In genomic region chr15:70495988-70496387, GRCh38 we compare ENCODE assay signal across 12 cellular contexts.
"Had no signal": no experiment of that assay in that cellular context is flagged by ENCODE, and none has a peak within 500 bp of the region (broad histone marks: within the 10 kb centered on the region; RNA-seq: fewer than 3 reads in every experiment).

No MANE protein-coding gene starts in this region.

- H3K9me3 ChIP-seq: right atrium auricular region had no signal

- DNase-seq: activated naive CD4-positive, alpha-beta T cell treated with anti-CD3 and anti-CD28 coated beads, Interleukin-2, amount 10 ng/mL, durations not matched to agents 7 days and 5 days; caudate nucleus; effector memory CD4-positive, alpha-beta T cell; hippocampal formation; stimulated activated CD4-positive, alpha-beta T cell treated with anti-CD3 and anti-CD28 coated beads, Interleukin-2, amount 100 ng/mL, for 24 hours; substantia nigra; trophoblast cell had no signal

- H3K9ac ChIP-seq: neural progenitor cell had no signal

- H3K27ac ChIP-seq: neural progenitor cell, right atrium auricular region had no signal

- H3K4me3 Mint-ChIP-seq: activated naive CD4-positive, alpha-beta T cell treated with anti-CD3 and anti-CD28 coated beads, Interleukin-2, amount 10 ng/mL, durations not matched to agents 7 days and 5 days; neural progenitor cell; T-helper 1 cell treated with Interleukin-12 subunit alpha and Interleukin-12 subunit beta and Interleukin-4 antibody, amounts not matched to agents 30 μg/mL and 1 μg/mL, for 36 hours had no signal

- H3K36me3 ChIP-seq: neural progenitor cell, right atrium auricular region had no signal

- H3K27ac Mint-ChIP-seq: activated naive CD4-positive, alpha-beta T cell treated with anti-CD3 and anti-CD28 coated beads, Interleukin-2, amount 10 ng/mL, durations not matched to agents 7 days and 5 days; activated T-helper 2 cell treated with anti-CD3 and anti-CD28 coated beads, Interferon-gamma antibody, Interleukin-2, Interleukin-4, amounts not matched to agents 10 μg/mL and 5 μg/mL and 100 μg/mL, durations not matched to agents 14 hours and 24 hours and 36 hours; neural progenitor cell; T-helper 1 cell treated with Interleukin-12 subunit alpha and Interleukin-12 subunit beta and Interleukin-4 antibody, amounts not matched to agents 30 μg/mL and 1 μg/mL, for 36 hours had no signal

- H3K27me3 ChIP-seq: neural progenitor cell, right atrium auricular region had no signal

- H3K4me2 ChIP-seq: neural progenitor cell had no signal

- H3K9me3 Mint-ChIP-seq: activated naive CD4-positive, alpha-beta T cell treated with anti-CD3 and anti-CD28 coated beads, Interleukin-2, amount 10 ng/mL, durations not matched to agents 7 days and 5 days; activated T-helper 2 cell treated with anti-CD3 and anti-CD28 coated beads, Interferon-gamma antibody, Interleukin-2, Interleukin-4, amounts not matched to agents 10 μg/mL and 5 μg/mL and 100 μg/mL, durations not matched to agents 14 hours and 24 hours and 36 hours; neural progenitor cell had no signal

- H3K4me1 ChIP-seq: right atrium auricular region had no signal

- H3K36me3 Mint-ChIP-seq: neural progenitor cell had no signal

- H2AFZ ChIP-seq: neural progenitor cell had no signal

- H3K4me3 ChIP-seq: coronary artery, neural progenitor cell, right atrium auricular region had no signal
